Comparison of ENCODE assay signal across 8 cellular contexts in the genomic region with DNA sequence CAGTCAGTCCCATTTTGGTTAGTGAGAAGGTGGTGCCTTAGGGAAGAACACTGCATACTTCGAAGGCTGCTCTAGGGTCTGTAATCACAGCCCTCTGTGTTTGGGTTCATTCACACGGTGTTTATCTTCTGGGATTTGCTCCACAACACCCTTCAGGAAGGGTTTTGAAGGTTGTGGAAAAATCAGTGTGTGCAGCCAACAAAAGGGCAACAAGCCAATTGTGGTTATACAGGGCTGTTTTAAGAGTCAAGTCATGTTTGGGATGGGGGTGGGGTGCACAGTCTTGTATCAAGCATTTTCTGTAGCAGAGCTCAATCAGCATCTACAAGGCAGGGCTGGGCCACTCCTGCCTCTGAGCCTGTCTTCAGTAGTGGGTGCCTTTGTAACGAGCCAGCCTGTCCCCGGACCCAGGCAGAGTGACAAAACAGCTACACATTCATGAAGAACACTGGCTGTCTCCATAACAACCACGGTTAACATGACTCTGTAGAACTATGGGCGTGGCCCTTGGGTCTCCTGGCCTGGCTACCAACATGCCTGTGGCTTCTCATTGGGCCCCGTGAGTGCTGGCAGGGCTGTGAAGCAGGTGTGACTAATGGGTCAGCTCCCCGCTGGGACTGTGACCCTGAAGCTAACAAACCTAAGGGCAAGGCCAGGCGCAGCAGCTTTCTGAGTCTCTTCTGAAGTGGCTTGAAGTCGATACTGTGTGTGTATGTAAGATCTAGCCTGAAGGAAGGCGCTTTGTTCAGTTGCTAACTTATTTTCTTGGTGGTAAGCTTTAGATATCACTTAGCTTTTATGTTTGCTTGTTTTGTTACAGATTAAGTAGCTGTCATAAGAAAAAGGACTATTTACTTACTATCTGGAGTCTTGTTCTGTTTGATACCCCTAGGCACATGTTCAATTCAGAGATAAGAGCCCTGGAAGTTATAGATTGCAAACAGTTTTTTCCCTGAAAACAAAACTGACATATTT. TPM values are rescaled to one million over a fixed set of nuclear protein-coding genes. Genes with fewer than 3 reads are reported as not detected.
DNase-seq lines count a peak whose midpoint lies in the region; ATAC-seq, FAIRE-seq and TF ChIP-seq lines count a peak whose summit lies in the region.

No MANE protein-coding gene starts in this region.

- H3K4me3 ChIP-seq in dorsolateral prefrontal cortex (peak overlapping the region in 1 of 59 donors; percentile 23), right lobe of liver (no peak overlapping the region)

- WGBS in right lobe of liver (ENCODE audit: insufficient coverage, low coverage, low lambda C conversion rate, missing lambda C conversion rate), result 32% methylated on average over 6 of the region's 11 CpGs

- H3K4me3 Mint-ChIP-seq in HFFc6, result no peak overlapping the region
- no peak overlapping the region for H3K4me3 Mint-ChIP-seq in T-helper 17 cell

- intact Hi-C loops in dorsolateral prefrontal cortex (cut with DNase I) (no loop called here), right lobe of liver (cut with DNase I) (no loop called here)

- no peak for TF ChIP-seq POLR2A in right lobe of liver (IDR thresholded peaks at IDR 0.05)

- peaks cover 14% of the 10 kb centered on the region for H3K4me1 Mint-ChIP-seq in HFFc6 (ENCODE audit: low read depth)
- no peaks in the 10 kb centered on the region for H3K4me1 Mint-ChIP-seq in T-helper 17 cell

- H3K27me3 Mint-ChIP-seq in HFFc6 (ENCODE audit: insufficient read depth) (peaks cover 2% of the 10 kb centered on the region; the same call in 1 of the 2 replicates), T-helper 17 cell (peaks cover 21% of the 10 kb centered on the region)

- DNase-seq in HFFc6 (peak; percentile 68), NCI-H69 (lab: John Stamatoyannopoulos, UW) (peak; percentile 100), dorsolateral prefrontal cortex (peak in 7 of 10 donors; percentile 7 to 67 (median 49)), right lobe of liver (peak; percentile 57 to 84 (median 81)), urothelium cell line (ENCODE audit: low spot score) (peak; percentile 95), T-helper 17 cell (no peak)

- peak; percentile 81 for FAIRE-seq in urothelium cell line (lab: Jason Lieb, UNC)

- H3K27ac Mint-ChIP-seq in HFFc6 (peak overlapping the region; percentile 66), T-helper 17 cell (no peak overlapping the region)

- ATAC-seq in right lobe of liver, result peak; percentile 83 to 99 (median 90)
- ATAC-seq in T-helper 17 cell, result no peak
- no peak for ATAC-seq in GM18868 (IDR thresholded peaks at IDR 0.05; ENCODE audit: unreplicated experiment)
- no peak for ATAC-seq in GM19397 (IDR thresholded peaks at IDR 0.05; ENCODE audit: unreplicated experiment)

- H3K9me3 Mint-ChIP-seq in HFFc6, result no peaks in the 10 kb centered on the region

- H3K36me3 Mint-ChIP-seq in HFFc6 (ENCODE audit: low read depth) (no peaks in the 10 kb centered on the region), T-helper 17 cell (ENCODE audit: low read depth) (no peaks in the 10 kb centered on the region)

- H3K9me3 ChIP-seq in right lobe of liver (no peaks in the 10 kb centered on the region), T-helper 17 cell (ENCODE audit: control insufficient read depth, low read length, poor library complexity, severe bottlenecking) (no peaks in the 10 kb centered on the region)

- H3K36me3 ChIP-seq in right lobe of liver, result no peaks in the 10 kb centered on the region

- peaks cover 0 to 8% (median 0%) of the 10 kb centered on the region in 4 donors for H3K4me1 ChIP-seq in right lobe of liver

- no peak for TF ChIP-seq CTCF in HFFc6 (IDR thresholded peaks at IDR 0.05)
- TF ChIP-seq CTCF in dorsolateral prefrontal cortex (IDR thresholded peaks at IDR 0.05 in 54 of 56, conservative IDR thresholded peaks at IDR 0.05 in 2 of 56; ENCODE audit: low read depth in 1 of 56, partially characterized antibody in 56 of 56), result no peak
- no peak for TF ChIP-seq CTCF in right lobe of liver (IDR thresholded peaks at IDR 0.05)

- H3K27ac ChIP-seq in dorsolateral prefrontal cortex (peak overlapping the region in 27 of 59 donors; percentile 3 to 68 (median 31)), right lobe of liver (no peak overlapping the region)

- no peaks in the 10 kb centered on the region for H3K27me3 ChIP-seq in dorsolateral prefrontal cortex
- no peaks in the 10 kb centered on the region for H3K27me3 ChIP-seq in right lobe of liver

RNA-seq across cellular contexts. Expression of gene GOLM1, which starts 27.9 kb away (rescaled TPM):
- total RNA-seq in HFFc6 (2021; fragmentation: NEBNext Ultra II Directional; extraction: Animal tissue kit (Norgen Biotek cat#: 25700)), result 10 to 100 TPM; 24.0 to 36.6 (median 25.0) TPM
- total RNA-seq in dorsolateral prefrontal cortex (100 to 1,000 TPM in 20 of 120 experiments, 10 to 100 TPM in 100; 40.8 to 119 (median 89.8) TPM), right lobe of liver (10 to 100 TPM in 4 of 6 experiments, 1 to 10 TPM in 2; 5.8 to 51.6 (median 15.9) TPM), T-helper 17 cell (under 1 TPM in 1 of 2 donors, not detected in 1; 0.47 TPM)

Comparison
In these comparisons a context has a peak if more than half of its experiments do, and no peak if none do; other contexts are left out.
1. DNase-seq: peak in HFFc6 (single experiment), NCI-H69 (single experiment), dorsolateral prefrontal cortex (7 of 10), right lobe of liver (3 of 3) and urothelium cell line (single experiment); none in T-helper 17 cell (0 of 3).
2. ATAC-seq: peak in right lobe of liver (4 of 4); none in T-helper 17 cell (single experiment), GM18868 (single experiment) and GM19397 (single experiment).
3. RNA of gene GOLM1, which starts 27.9 kb away (total RNA-seq): 40.8 to 119 TPM in dorsolateral prefrontal cortex, 24.0 to 36.6 TPM in HFFc6 and 5.8 to 51.6 TPM in right lobe of liver; 0.47 TPM in T-helper 17 cell; every median in the first group is over 4 times any median in the second.